Comparison of ENCODE assay signal across 8 cellular contexts in the genomic region with DNA sequence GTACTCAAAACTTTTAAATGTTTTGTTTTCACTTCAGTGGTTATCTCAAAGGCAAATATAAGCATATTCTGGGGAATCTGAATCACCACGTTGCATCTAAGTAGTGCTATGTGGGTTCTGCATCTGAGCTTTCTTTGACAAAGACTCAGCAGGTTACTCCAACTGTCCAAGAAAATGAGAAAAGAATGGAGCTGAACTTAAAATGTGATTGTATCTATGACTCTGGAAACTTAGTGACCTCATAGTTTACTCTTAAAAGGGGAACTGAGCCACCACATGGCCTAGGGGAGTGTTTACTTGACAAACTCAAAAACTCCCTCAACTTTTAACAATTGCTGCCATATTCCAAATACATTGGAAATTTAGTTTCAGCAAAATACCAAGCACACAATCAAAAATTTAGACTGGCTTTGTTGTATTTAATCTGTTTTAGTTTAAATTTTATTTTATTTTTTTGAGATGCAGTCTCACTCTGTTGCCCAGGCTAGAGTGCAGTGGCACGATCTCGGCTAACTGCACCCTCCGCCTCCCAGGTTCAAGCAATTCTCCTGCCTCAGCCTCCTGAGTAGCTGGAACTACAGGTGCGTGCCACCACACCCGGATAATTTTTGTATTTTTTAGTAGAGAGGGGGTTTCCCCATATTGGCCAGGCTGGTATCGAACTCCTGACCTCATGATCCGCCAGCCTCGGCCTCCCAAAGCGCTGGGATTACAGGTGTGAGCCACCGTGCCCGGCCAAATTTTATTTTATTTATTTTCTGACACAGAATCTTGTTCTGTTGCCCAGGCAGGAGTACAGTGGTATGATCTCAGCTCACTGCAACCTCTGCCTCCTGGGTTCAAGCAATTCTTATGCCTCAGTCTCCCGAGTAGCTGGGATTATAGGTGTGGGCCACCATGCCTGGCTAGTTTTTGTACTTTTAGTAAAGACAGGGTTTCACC. TPM values are rescaled to one million over a fixed set of nuclear protein-coding genes. Genes with fewer than 3 reads are reported as not detected.
DNase-seq lines count a peak whose midpoint lies in the region; ATAC-seq and TF ChIP-seq lines count a peak whose summit lies in the region.
"Not testable (repeated sequence)": the region's sequence is repeated elsewhere in the genome, so short reads cannot be mapped to it uniquely, and the experiment has no call there.

No MANE protein-coding gene starts in this region.

- peak overlapping the region; percentile 19 for H3K27ac ChIP-seq in CD4-positive, CD25-positive, alpha-beta regulatory T cell (ENCODE audit: insufficient read depth, low read length, poor library complexity, severe bottlenecking)
- peak overlapping the region; percentile 35; the same call in 1 of the 2 replicates for H3K27ac ChIP-seq in GM23338 (ENCODE audit: low read depth)

- H3K4me2 ChIP-seq in GM23338 = not testable (repeated sequence)

- H3K9me3 ChIP-seq in CD4-positive, CD25-positive, alpha-beta regulatory T cell (ENCODE audit: control insufficient read depth in 2 of 2, low read length in 2 of 2) = not testable (repeated sequence)

- intact Hi-C loops in dendritic cell treated with granulocyte-macrophage colony-stimulating factor and Interleukin-4, amounts not matched to agents 40 ng/mL and 50 ng/mL, for 4 days (cut with micrococcal nuclease) = loop anchor here (5.0 kb wide), 1 partner anchor 38 kb away; a partner anchor contains a TSS

- H3K36me3 ChIP-seq in CD4-positive, CD25-positive, alpha-beta regulatory T cell (ENCODE audit: control insufficient read depth, insufficient read depth, low read length); GM23338 (ENCODE audit: insufficient read depth): not testable (repeated sequence)

- H2AFZ ChIP-seq in GM23338 = not testable (repeated sequence)

- H3K4me1 Mint-ChIP-seq in CD4-positive, CD25-positive, alpha-beta regulatory T cell = peaks cover 36 to 73% (median 60%) of the 10 kb centered on the region in 4 donors
- peaks cover 32% of the 10 kb centered on the region for H3K4me1 Mint-ChIP-seq in GM23338
- H3K4me1 Mint-ChIP-seq in dendritic cell treated with granulocyte-macrophage colony-stimulating factor and Interleukin-4, amounts not matched to agents 40 ng/mL and 50 ng/mL, for 4 days (ENCODE audit: low read depth) = peaks cover 26% of the 10 kb centered on the region
- H3K4me1 Mint-ChIP-seq in natural killer cell treated with Interleukin-12 subunit alpha and Interleukin-12 subunit beta and Interleukin-15 and Interleukin-18, amount 100 ng/mL, for 72 hours (ENCODE audit: low read depth in 2 of 2) = peaks cover 25 to 42% of the 10 kb centered on the region in 2 donors

- peak overlapping the region in 2 of 3 donors; percentile 51 to 92 for H3K27ac Mint-ChIP-seq in CD4-positive, CD25-positive, alpha-beta regulatory T cell
- peak overlapping the region; percentile 14; the same call in 1 of the 2 replicates for H3K27ac Mint-ChIP-seq in GM23338
- H3K27ac Mint-ChIP-seq in dendritic cell treated with granulocyte-macrophage colony-stimulating factor and Interleukin-4, amounts not matched to agents 40 ng/mL and 50 ng/mL, for 4 days = peak overlapping the region; percentile 32
- H3K27ac Mint-ChIP-seq in natural killer cell treated with Interleukin-12 subunit alpha and Interleukin-12 subunit beta and Interleukin-15 and Interleukin-18, amount 100 ng/mL, for 72 hours = not testable (repeated sequence)

- DNase-seq in CD4-positive, CD25-positive, alpha-beta regulatory T cell = peak in 1 of 3 donors; percentile 24
- not testable (repeated sequence) for DNase-seq in GM23338 (ENCODE audit: low spot score); natural killer cell treated with Interleukin-12 subunit alpha and Interleukin-12 subunit beta and Interleukin-15 and Interleukin-18, amount 100 ng/mL, for 72 hours (ENCODE audit: low spot score)
- DNase-seq in NOMO-1 treated with dmso at 0.1 percent for 144 hours (lab: John Stamatoyannopoulos, UW; ENCODE audit: unreplicated experiment) = peak; percentile 9

- TF ChIP-seq CTCF in GM23338 (conservative IDR thresholded peaks at IDR 0.05; ENCODE audit: low read depth in 2 of 2) = not testable (repeated sequence)

- peaks cover 68% of the 10 kb centered on the region for H3K4me1 ChIP-seq in CD4-positive, CD25-positive, alpha-beta regulatory T cell (ENCODE audit: control insufficient read depth, insufficient read depth, low read length, poor library complexity, severe bottlenecking)
- H3K4me1 ChIP-seq in GM23338 (ENCODE audit: insufficient read depth) = peaks cover 23% of the 10 kb centered on the region; the same call in 1 of the 2 replicates

- peak overlapping the region; percentile 39 for H3K4me3 ChIP-seq in CD4-positive, CD25-positive, alpha-beta regulatory T cell (ENCODE audit: low read depth, low read length)
- not testable (repeated sequence) for H3K4me3 ChIP-seq in GM23338

- H4K20me1 ChIP-seq in GM23338 (replicated peaks; ENCODE audit: insufficient read depth) = peaks cover 53% of the 10 kb centered on the region

- H3K9me3 Mint-ChIP-seq in CD4-positive, CD25-positive, alpha-beta regulatory T cell; GM23338; dendritic cell treated with granulocyte-macrophage colony-stimulating factor and Interleukin-4, amounts not matched to agents 40 ng/mL and 50 ng/mL, for 4 days; natural killer cell treated with Interleukin-12 subunit alpha and Interleukin-12 subunit beta and Interleukin-15 and Interleukin-18, amount 100 ng/mL, for 72 hours: not testable (repeated sequence)

- H3K27me3 ChIP-seq in CD4-positive, CD25-positive, alpha-beta regulatory T cell (ENCODE audit: control insufficient read depth, insufficient read depth, low read length); GM23338 (ENCODE audit: insufficient read depth): not testable (repeated sequence)

- peaks cover 79% of the 10 kb centered on the region for H3K79me2 ChIP-seq in GM23338 (replicated peaks; ENCODE audit: insufficient read depth)

- H3F3A ChIP-seq in GM23338 (replicated peaks; ENCODE audit: low read depth) = not testable (repeated sequence)

- H3K36me3 Mint-ChIP-seq in CD4-positive, CD25-positive, alpha-beta regulatory T cell; GM23338 (ENCODE audit: low read depth); natural killer cell treated with Interleukin-12 subunit alpha and Interleukin-12 subunit beta and Interleukin-15 and Interleukin-18, amount 100 ng/mL, for 72 hours: not testable (repeated sequence)
- H3K36me3 Mint-ChIP-seq in dendritic cell treated with granulocyte-macrophage colony-stimulating factor and Interleukin-4, amounts not matched to agents 40 ng/mL and 50 ng/mL, for 4 days (ENCODE audit: low read depth) = peaks cover 22% of the 10 kb centered on the region

- ATAC-seq in CD4-positive, CD25-positive, alpha-beta regulatory T cell (ENCODE audit: low read depth in 2 of 2); GM23338; natural killer cell treated with Interleukin-12 subunit alpha and Interleukin-12 subunit beta and Interleukin-15 and Interleukin-18, amount 100 ng/mL, for 72 hours: not testable (repeated sequence)
- peak; percentile 48 for ATAC-seq in GM18870 (IDR thresholded peaks at IDR 0.05; ENCODE audit: unreplicated experiment)
- peak; percentile 57 for ATAC-seq in HG03354 (IDR thresholded peaks at IDR 0.05; ENCODE audit: poor library complexity, severe bottlenecking, unreplicated experiment)
- peak; percentile 10 to 34 for ATAC-seq in activated CD4-positive, CD25-positive, alpha-beta regulatory T cell treated with anti-CD3 and anti-CD28 coated beads, Interleukin-2, amount 50 U/mL, for 24 hours

- H3K27me3 Mint-ChIP-seq in CD4-positive, CD25-positive, alpha-beta regulatory T cell; GM23338 (ENCODE audit: insufficient read depth, low read depth, poor library complexity); dendritic cell treated with granulocyte-macrophage colony-stimulating factor and Interleukin-4, amounts not matched to agents 40 ng/mL and 50 ng/mL, for 4 days; natural killer cell treated with Interleukin-12 subunit alpha and Interleukin-12 subunit beta and Interleukin-15 and Interleukin-18, amount 100 ng/mL, for 72 hours: not testable (repeated sequence)

- not testable (repeated sequence) for H3K9me2 ChIP-seq in GM23338 (ENCODE audit: insufficient read depth)

- peak overlapping the region in 3 of 4 donors; percentile 29 to 79 (median 74) for H3K4me3 Mint-ChIP-seq in CD4-positive, CD25-positive, alpha-beta regulatory T cell
- not testable (repeated sequence) for H3K4me3 Mint-ChIP-seq in GM23338; dendritic cell treated with granulocyte-macrophage colony-stimulating factor and Interleukin-4, amounts not matched to agents 40 ng/mL and 50 ng/mL, for 4 days
- H3K4me3 Mint-ChIP-seq in natural killer cell treated with Interleukin-12 subunit alpha and Interleukin-12 subunit beta and Interleukin-15 and Interleukin-18, amount 100 ng/mL, for 72 hours = peak overlapping the region; percentile 21

RNA-seq across cellular contexts. Expression of a gene that starts 3.1 kb away (rescaled TPM):
- 143 TPM for total RNA-seq in CD4-positive, CD25-positive, alpha-beta regulatory T cell
- 10 to 100 TPM; 72.1 to 83.1 (median 82.6) TPM for polyA plus RNA-seq in CD4-positive, CD25-positive, alpha-beta regulatory T cell
- total RNA-seq in GM23338 (2014; rRNA removed; shearing (Covaris generic)) = 192 and 193 TPM in 2 replicates
- 78.3 and 79.6 TPM in 2 replicates for polyA plus RNA-seq in GM23338 (2016; fragmentation: Nextera tagmentation; extraction: Ambion mirVana)
- total RNA-seq in natural killer cell treated with Interleukin-12 subunit alpha and Interleukin-12 subunit beta and Interleukin-15 and Interleukin-18, amount 100 ng/mL, for 72 hours = 100 to 1,000 TPM in 1 of 2 donors, 10 to 100 TPM in 1; 98.0 to 135 TPM

RNA-seq across cellular contexts. Expression of a gene that starts 37.0 kb away (rescaled TPM):
- total RNA-seq in CD4-positive, CD25-positive, alpha-beta regulatory T cell = 63.3 TPM
- 10 to 100 TPM in 2 of 4 donors, 1 to 10 TPM in 2; 6.1 to 14.6 (median 10.6) TPM for polyA plus RNA-seq in CD4-positive, CD25-positive, alpha-beta regulatory T cell
- 30.2 and 31.8 TPM in 2 replicates for total RNA-seq in GM23338 (2014; rRNA removed; shearing (Covaris generic))
- polyA plus RNA-seq in GM23338 (2016; fragmentation: Nextera tagmentation; extraction: Ambion mirVana) = 5.6 and 5.7 TPM in 2 replicates
- 10 to 100 TPM; 42.4 to 49.5 TPM for total RNA-seq in natural killer cell treated with Interleukin-12 subunit alpha and Interleukin-12 subunit beta and Interleukin-15 and Interleukin-18, amount 100 ng/mL, for 72 hours
